Comparison of ENCODE assay signal across 1 cellular context in the genomic region with DNA sequence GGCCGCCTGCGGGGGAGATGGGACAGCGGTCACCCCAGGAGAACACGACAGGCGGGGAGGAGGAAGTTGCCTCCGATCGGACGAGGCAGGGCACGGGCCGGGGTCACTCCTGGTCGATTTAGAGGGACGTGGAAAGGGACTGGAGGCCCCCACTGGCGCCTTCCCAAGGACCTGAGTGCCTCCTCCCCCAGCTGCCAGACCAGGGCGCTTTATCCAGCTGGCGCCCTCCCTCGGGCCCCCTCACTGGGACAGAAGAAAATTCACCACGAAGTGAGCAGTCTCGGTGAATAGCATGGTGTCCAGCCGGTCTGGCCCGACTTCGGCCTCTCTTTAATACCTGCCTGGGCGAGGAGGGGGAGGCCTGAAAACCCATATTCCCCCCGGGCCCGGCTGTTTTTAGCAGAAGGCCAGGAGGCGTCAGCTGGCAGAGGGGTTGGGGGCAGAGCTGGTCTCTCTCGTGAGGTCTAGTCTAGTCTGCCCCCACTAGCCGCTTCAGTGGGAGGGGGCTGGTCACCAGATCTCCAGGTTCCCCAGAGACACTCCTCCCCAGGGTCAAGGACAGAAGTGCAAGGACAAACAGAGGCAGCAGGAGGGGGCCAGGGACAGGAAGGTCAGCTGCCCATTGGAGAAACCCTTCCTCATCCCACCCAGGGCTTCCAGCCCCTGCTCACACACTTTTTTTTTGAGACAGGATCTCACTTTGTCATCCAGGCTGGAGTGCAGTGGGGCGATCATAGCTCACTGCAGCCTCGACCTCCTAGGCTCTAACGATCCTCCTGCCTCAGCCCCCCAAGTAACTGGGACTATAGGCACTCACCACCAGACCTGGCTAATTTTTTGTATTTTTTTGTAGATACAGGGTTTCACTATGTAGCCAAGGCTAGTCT.
TF ChIP-seq lines count a peak whose summit lies in the region.

No MANE protein-coding gene starts in this region.

TF ChIP-seq in HepG2, 621 proteins besides CTCF, POLR2A, EP300 and RAD21 (continued from another document and continues in another):
- TF ChIP-seq, protein P1, sequence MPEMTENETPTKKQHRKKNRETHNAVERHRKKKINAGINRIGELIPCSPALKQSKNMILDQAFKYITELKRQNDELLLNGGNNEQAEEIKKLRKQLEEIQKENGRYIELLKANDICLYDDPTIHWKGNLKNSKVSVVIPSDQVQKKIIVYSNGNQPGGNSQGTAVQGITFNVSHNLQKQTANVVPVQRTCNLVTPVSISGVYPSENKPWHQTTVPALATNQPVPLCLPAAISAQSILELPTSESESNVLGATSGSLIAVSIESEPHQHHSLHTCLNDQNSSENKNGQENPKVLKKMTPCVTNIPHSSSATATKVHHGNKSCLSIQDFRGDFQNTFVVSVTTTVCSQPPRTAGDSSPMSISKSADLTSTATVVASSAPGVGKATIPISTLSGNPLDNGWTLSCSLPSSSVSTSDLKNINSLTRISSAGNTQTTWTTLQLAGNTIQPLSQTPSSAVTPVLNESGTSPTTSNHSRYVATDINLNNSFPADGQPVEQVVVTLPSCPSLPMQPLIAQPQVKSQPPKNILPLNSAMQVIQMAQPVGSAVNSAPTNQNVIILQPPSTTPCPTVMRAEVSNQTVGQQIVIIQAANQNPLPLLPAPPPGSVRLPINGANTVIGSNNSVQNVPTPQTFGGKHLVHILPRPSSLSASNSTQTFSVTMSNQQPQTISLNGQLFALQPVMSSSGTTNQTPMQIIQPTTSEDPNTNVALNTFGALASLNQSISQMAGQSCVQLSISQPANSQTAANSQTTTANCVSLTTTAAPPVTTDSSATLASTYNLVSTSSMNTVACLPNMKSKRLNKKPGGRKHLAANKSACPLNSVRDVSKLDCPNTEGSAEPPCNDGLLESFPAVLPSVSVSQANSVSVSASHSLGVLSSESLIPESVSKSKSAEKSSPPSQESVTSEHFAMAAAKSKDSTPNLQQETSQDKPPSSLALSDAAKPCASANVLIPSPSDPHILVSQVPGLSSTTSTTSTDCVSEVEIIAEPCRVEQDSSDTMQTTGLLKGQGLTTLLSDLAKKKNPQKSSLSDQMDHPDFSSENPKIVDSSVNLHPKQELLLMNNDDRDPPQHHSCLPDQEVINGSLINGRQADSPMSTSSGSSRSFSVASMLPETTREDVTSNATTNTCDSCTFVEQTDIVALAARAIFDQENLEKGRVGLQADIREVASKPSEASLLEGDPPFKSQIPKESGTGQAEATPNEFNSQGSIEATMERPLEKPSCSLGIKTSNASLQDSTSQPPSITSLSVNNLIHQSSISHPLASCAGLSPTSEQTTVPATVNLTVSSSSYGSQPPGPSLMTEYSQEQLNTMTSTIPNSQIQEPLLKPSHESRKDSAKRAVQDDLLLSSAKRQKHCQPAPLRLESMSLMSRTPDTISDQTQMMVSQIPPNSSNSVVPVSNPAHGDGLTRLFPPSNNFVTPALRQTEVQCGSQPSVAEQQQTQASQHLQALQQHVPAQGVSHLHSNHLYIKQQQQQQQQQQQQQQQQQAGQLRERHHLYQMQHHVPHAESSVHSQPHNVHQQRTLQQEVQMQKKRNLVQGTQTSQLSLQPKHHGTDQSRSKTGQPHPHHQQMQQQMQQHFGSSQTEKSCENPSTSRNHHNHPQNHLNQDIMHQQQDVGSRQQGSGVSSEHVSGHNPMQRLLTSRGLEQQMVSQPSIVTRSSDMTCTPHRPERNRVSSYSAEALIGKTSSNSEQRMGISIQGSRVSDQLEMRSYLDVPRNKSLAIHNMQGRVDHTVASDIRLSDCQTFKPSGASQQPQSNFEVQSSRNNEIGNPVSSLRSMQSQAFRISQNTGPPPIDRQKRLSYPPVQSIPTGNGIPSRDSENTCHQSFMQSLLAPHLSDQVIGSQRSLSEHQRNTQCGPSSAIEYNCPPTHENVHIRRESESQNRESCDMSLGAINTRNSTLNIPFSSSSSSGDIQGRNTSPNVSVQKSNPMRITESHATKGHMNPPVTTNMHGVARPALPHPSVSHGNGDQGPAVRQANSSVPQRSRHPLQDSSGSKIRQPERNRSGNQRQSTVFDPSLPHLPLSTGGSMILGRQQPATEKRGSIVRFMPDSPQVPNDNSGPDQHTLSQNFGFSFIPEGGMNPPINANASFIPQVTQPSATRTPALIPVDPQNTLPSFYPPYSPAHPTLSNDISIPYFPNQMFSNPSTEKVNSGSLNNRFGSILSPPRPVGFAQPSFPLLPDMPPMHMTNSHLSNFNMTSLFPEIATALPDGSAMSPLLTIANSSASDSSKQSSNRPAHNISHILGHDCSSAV (CRISPR knock-in tag; IDR thresholded peaks at IDR 0.05; ENCODE audit: borderline replicate concordance) = no peak
- TF ChIP-seq ZNF543 (CRISPR knock-in tag; IDR thresholded peaks at IDR 0.05) (0 out of 2 replicates have a peak, but pooled peaks have one; percentile 16), ZNF788 (CRISPR knock-in tag; IDR thresholded peaks at IDR 0.05; ENCODE audit: borderline replicate concordance) (no peak; the same call in 1 of the 2 replicates), ZNF709 (CRISPR knock-in tag; IDR thresholded peaks at IDR 0.05) (no peak), REL (CRISPR knock-in tag; conservative IDR thresholded peaks at IDR 0.05) (no peak), SP2 (CRISPR knock-in tag; IDR thresholded peaks at IDR 0.05) (no peak), JARID2 (CRISPR knock-in tag; IDR thresholded peaks at IDR 0.05; ENCODE audit: insufficient replicate concordance) (no peak), RBFOX2 (IDR thresholded peaks at IDR 0.05; ENCODE audit: low read depth, low read length) (peak; percentile 51), GFI1 (CRISPR knock-in tag; IDR thresholded peaks at IDR 0.05; ENCODE audit: borderline replicate concordance) (0 out of 2 replicates have a peak, but pooled peaks have one; percentile 26), GPN1 (CRISPR knock-in tag; IDR thresholded peaks at IDR 0.05; ENCODE audit: borderline replicate concordance) (no peak), ZNF883 (CRISPR knock-in tag; IDR thresholded peaks at IDR 0.05; ENCODE audit: not compliant biosample characterization) (no peak), FOXK1 (CRISPR knock-in tag; IDR thresholded peaks at IDR 0.05; ENCODE audit: borderline replicate concordance, low read depth) (no peak), SIN3B (IDR thresholded peaks at IDR 0.05; ENCODE audit: low read length) (no peak), KMT2A (CRISPR knock-in tag; IDR thresholded peaks at IDR 0.05) (no peak), ZNF777 (CRISPR knock-in tag; IDR thresholded peaks at IDR 0.05) (peak; percentile 45; the same call in 1 of the 2 replicates), ZFP41 (CRISPR knock-in tag; IDR thresholded peaks at IDR 0.05; ENCODE audit: borderline replicate concordance) (no peak), PCBP1 (IDR thresholded peaks at IDR 0.05; ENCODE audit: borderline replicate concordance, low read depth, low read length) (0 out of 2 replicates have a peak, but pooled peaks have one; percentile 34), ZNF761 (CRISPR knock-in tag; conservative IDR thresholded peaks at IDR 0.05) (no peak), ZNF816 (CRISPR knock-in tag; IDR thresholded peaks at IDR 0.05; ENCODE audit: borderline replicate concordance) (no peak), ZNF343 (CRISPR knock-in tag; IDR thresholded peaks at IDR 0.05) (no peak), HIVEP1 (CRISPR knock-in tag; IDR thresholded peaks at IDR 0.05) (no peak), ZSCAN22 (CRISPR knock-in tag; IDR thresholded peaks at IDR 0.05) (no peak), ZNF317 (CRISPR knock-in tag; IDR thresholded peaks at IDR 0.05) (no peak), ZNF772 (CRISPR knock-in tag; IDR thresholded peaks at IDR 0.05) (no peak), ZNF333 (CRISPR knock-in tag; IDR thresholded peaks at IDR 0.05; ENCODE audit: borderline replicate concordance) (peak; percentile 39; the same call in 1 of the 2 replicates), ZBTB7A (CRISPR knock-in tag; IDR thresholded peaks at IDR 0.05) (peak; percentile 59; the same call in 1 of the 2 replicates), NFRKB (IDR thresholded peaks at IDR 0.05) (no peak), MAZ (IDR thresholded peaks at IDR 0.05; ENCODE audit: borderline replicate concordance, low read depth, low read length) (no peak), MAZ (CRISPR knock-in tag; IDR thresholded peaks at IDR 0.05; ENCODE audit: low read depth) (0 out of 2 replicates have a peak, but pooled peaks have one; percentile 34), ZNF570 (CRISPR knock-in tag; IDR thresholded peaks at IDR 0.05; ENCODE audit: borderline replicate concordance) (no peak), ZNF44 (CRISPR knock-in tag; IDR thresholded peaks at IDR 0.05) (no peak), ZNF136 (CRISPR knock-in tag; IDR thresholded peaks at IDR 0.05; ENCODE audit: low read depth) (no peak)
- TF ChIP-seq, protein P2, sequence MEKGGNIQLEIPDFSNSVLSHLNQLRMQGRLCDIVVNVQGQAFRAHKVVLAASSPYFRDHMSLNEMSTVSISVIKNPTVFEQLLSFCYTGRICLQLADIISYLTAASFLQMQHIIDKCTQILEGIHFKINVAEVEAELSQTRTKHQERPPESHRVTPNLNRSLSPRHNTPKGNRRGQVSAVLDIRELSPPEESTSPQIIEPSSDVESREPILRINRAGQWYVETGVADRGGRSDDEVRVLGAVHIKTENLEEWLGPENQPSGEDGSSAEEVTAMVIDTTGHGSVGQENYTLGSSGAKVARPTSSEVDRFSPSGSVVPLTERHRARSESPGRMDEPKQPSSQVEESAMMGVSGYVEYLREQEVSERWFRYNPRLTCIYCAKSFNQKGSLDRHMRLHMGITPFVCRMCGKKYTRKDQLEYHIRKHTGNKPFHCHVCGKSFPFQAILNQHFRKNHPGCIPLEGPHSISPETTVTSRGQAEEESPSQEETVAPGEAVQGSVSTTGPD (CRISPR knock-in tag; IDR thresholded peaks at IDR 0.05) = no peak
- TF ChIP-seq, protein P3, sequence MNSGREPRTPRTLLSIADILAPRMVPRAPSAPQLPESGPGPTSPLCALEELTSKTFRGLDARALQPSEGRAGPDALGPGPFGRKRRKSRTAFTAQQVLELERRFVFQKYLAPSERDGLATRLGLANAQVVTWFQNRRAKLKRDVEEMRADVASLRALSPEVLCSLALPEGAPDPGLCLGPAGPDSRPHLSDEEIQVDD (CRISPR knock-in tag; IDR thresholded peaks at IDR 0.05; ENCODE audit: borderline replicate concordance) = no peak
- TF ChIP-seq, protein P4, sequence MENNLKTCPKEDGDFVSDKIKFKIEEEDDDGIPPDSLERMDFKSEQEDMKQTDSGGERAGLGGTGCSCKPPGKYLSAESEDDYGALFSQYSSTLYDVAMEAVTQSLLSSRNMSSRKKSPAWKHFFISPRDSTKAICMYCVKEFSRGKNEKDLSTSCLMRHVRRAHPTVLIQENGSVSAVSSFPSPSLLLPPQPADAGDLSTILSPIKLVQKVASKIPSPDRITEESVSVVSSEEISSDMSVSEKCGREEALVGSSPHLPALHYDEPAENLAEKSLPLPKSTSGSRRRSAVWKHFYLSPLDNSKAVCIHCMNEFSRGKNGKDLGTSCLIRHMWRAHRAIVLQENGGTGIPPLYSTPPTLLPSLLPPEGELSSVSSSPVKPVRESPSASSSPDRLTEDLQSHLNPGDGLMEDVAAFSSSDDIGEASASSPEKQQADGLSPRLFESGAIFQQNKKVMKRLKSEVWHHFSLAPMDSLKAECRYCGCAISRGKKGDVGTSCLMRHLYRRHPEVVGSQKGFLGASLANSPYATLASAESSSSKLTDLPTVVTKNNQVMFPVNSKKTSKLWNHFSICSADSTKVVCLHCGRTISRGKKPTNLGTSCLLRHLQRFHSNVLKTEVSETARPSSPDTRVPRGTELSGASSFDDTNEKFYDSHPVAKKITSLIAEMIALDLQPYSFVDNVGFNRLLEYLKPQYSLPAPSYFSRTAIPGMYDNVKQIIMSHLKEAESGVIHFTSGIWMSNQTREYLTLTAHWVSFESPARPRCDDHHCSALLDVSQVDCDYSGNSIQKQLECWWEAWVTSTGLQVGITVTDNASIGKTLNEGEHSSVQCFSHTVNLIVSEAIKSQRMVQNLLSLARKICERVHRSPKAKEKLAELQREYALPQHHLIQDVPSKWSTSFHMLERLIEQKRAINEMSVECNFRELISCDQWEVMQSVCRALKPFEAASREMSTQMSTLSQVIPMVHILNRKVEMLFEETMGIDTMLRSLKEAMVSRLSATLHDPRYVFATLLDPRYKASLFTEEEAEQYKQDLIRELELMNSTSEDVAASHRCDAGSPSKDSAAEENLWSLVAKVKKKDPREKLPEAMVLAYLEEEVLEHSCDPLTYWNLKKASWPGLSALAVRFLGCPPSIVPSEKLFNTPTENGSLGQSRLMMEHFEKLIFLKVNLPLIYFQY (CRISPR knock-in tag; IDR thresholded peaks at IDR 0.05; ENCODE audit: borderline replicate concordance) = no peak; the same call in 1 of the 2 replicates
- TF ChIP-seq, protein P5, sequence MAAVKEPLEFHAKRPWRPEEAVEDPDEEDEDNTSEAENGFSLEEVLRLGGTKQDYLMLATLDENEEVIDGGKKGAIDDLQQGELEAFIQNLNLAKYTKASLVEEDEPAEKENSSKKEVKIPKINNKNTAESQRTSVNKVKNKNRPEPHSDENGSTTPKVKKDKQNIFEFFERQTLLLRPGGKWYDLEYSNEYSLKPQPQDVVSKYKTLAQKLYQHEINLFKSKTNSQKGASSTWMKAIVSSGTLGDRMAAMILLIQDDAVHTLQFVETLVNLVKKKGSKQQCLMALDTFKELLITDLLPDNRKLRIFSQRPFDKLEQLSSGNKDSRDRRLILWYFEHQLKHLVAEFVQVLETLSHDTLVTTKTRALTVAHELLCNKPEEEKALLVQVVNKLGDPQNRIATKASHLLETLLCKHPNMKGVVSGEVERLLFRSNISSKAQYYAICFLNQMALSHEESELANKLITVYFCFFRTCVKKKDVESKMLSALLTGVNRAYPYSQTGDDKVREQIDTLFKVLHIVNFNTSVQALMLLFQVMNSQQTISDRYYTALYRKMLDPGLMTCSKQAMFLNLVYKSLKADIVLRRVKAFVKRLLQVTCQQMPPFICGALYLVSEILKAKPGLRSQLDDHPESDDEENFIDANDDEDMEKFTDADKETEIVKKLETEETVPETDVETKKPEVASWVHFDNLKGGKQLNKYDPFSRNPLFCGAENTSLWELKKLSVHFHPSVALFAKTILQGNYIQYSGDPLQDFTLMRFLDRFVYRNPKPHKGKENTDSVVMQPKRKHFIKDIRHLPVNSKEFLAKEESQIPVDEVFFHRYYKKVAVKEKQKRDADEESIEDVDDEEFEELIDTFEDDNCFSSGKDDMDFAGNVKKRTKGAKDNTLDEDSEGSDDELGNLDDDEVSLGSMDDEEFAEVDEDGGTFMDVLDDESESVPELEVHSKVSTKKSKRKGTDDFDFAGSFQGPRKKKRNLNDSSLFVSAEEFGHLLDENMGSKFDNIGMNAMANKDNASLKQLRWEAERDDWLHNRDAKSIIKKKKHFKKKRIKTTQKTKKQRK (IDR thresholded peaks at IDR 0.05; ENCODE audit: low read length) = no peak
- TF ChIP-seq, protein P6, sequence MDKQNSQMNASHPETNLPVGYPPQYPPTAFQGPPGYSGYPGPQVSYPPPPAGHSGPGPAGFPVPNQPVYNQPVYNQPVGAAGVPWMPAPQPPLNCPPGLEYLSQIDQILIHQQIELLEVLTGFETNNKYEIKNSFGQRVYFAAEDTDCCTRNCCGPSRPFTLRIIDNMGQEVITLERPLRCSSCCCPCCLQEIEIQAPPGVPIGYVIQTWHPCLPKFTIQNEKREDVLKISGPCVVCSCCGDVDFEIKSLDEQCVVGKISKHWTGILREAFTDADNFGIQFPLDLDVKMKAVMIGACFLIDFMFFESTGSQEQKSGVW (CRISPR knock-in tag; IDR thresholded peaks at IDR 0.05; ENCODE audit: borderline replicate concordance) = no peak
- TF ChIP-seq, protein P7, sequence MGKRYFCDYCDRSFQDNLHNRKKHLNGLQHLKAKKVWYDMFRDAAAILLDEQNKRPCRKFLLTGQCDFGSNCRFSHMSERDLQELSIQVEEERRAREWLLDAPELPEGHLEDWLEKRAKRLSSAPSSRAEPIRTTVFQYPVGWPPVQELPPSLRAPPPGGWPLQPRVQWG (CRISPR knock-in tag; IDR thresholded peaks at IDR 0.05; ENCODE audit: borderline replicate concordance, low read depth) = no peak
